In genomic region chr14:73489481-73490175, GRCh38 we compare ENCODE assay signal across 11 cellular contexts. TPM values are rescaled to one million over a fixed set of nuclear protein-coding genes. Genes with fewer than 3 reads are reported as not detected.
A peak's percentile ranks its signal among the peaks of the same experiment; 100 is the strongest.
DNase-seq lines count a peak whose midpoint lies in the region; ATAC-seq, FAIRE-seq and TF ChIP-seq lines count a peak whose summit lies in the region.
"Had no signal": no experiment of that assay in that cellular context is flagged by ENCODE, and none has a peak within 500 bp of the region (broad histone marks: within the 10 kb centered on the region; RNA-seq: fewer than 3 reads in every experiment).

No MANE protein-coding gene starts in this region.

- peaks cover 33% of the 10 kb centered on the region for H3K4me1 ChIP-seq in CD4-positive, alpha-beta memory T cell (ENCODE audit: insufficient read depth, low read length)
- peaks cover 21 to 27% of the 10 kb centered on the region in 2 donors for H3K4me1 ChIP-seq in naive thymus-derived CD4-positive, alpha-beta T cell (ENCODE audit: control insufficient read depth in 2 of 2, insufficient read depth in 2 of 2, low read length in 2 of 2)
- H3K4me1 ChIP-seq in upper lobe of right lung: peaks cover 24% of the 10 kb centered on the region

- peak overlapping the region in 5 of 7 donors; percentile 5 to 79 (median 30) for H3K27ac Mint-ChIP-seq in CD4-positive, alpha-beta memory T cell
- H3K27ac Mint-ChIP-seq in activated T-helper 17 cell treated with anti-CD3 and anti-CD28 coated beads, Interleukin-2, amount 50 U/mL, for 72 hours: peak overlapping the region; percentile 67
- H3K27ac Mint-ChIP-seq in naive thymus-derived CD4-positive, alpha-beta T cell: peak overlapping the region in 5 of 9 donors; percentile 4 to 61 (median 41)

- H3K36me3 ChIP-seq in CD4-positive, alpha-beta memory T cell (ENCODE audit: insufficient read depth, low read length): no peaks in the 10 kb centered on the region
- H3K36me3 ChIP-seq in naive thymus-derived CD4-positive, alpha-beta T cell (ENCODE audit: control insufficient read depth in 2 of 3, insufficient read depth in 3 of 3, low read length in 3 of 3): peaks cover 0 to 3% (median 0%) of the 10 kb centered on the region in 3 experiments
- H3K36me3 ChIP-seq in upper lobe of right lung: no peaks in the 10 kb centered on the region

- peak overlapping the region; percentile 22 to 89 (median 71) for H3K4me3 Mint-ChIP-seq in CD4-positive, alpha-beta memory T cell
- peak overlapping the region; percentile 70 for H3K4me3 Mint-ChIP-seq in activated T-helper 17 cell treated with anti-CD3 and anti-CD28 coated beads, Interleukin-2, amount 50 U/mL, for 72 hours
- H3K4me3 Mint-ChIP-seq in naive thymus-derived CD4-positive, alpha-beta T cell: peak overlapping the region; percentile 39 to 84 (median 66)

- H3K36me3 Mint-ChIP-seq in CD4-positive, alpha-beta memory T cell: peaks cover 7 to 20% of the 10 kb centered on the region in 2 donors
- peaks cover 28% of the 10 kb centered on the region for H3K36me3 Mint-ChIP-seq in activated T-helper 17 cell treated with anti-CD3 and anti-CD28 coated beads, Interleukin-2, amount 50 U/mL, for 72 hours (ENCODE audit: low read depth)
- peaks cover 6 to 24% (median 18%) of the 10 kb centered on the region in 5 donors for H3K36me3 Mint-ChIP-seq in naive thymus-derived CD4-positive, alpha-beta T cell

- H3K4me3 ChIP-seq in CD4-positive, alpha-beta memory T cell (ENCODE audit: low read length in 2 of 2): no peak overlapping the region
- H3K4me3 ChIP-seq in naive thymus-derived CD4-positive, alpha-beta T cell (ENCODE audit: low read length): no peak overlapping the region
- H3K4me3 ChIP-seq in upper lobe of right lung: no peak overlapping the region

- H3K27ac ChIP-seq in CD4-positive, alpha-beta memory T cell (ENCODE audit: low read depth, low read length): no peak overlapping the region
- no peak overlapping the region for H3K27ac ChIP-seq in naive thymus-derived CD4-positive, alpha-beta T cell (ENCODE audit: low read depth, low read length)
- no peak overlapping the region for H3K27ac ChIP-seq in upper lobe of right lung

- TF ChIP-seq POLR2A in GM12891 (IDR thresholded peaks at IDR 0.05; ENCODE audit: low read depth, low read length): no peak

- peaks cover 0 to 2% of the 10 kb centered on the region in 2 donors for H3K27me3 Mint-ChIP-seq in CD4-positive, alpha-beta memory T cell
- no peaks in the 10 kb centered on the region for H3K27me3 Mint-ChIP-seq in activated T-helper 17 cell treated with anti-CD3 and anti-CD28 coated beads, Interleukin-2, amount 50 U/mL, for 72 hours
- peaks cover 0 to 20% (median 0%) of the 10 kb centered on the region in 5 donors for H3K27me3 Mint-ChIP-seq in naive thymus-derived CD4-positive, alpha-beta T cell

- no peak for ATAC-seq in activated T-helper 17 cell treated with anti-CD3 and anti-CD28 coated beads, Interleukin-2, amount 50 U/mL, for 72 hours (replicated peaks)
- no peak for ATAC-seq in naive thymus-derived CD4-positive, alpha-beta T cell
- no peak for ATAC-seq in HG02759 (IDR thresholded peaks at IDR 0.05; ENCODE audit: unreplicated experiment)
- ATAC-seq in upper lobe of right lung: no peak

- no peak for TF ChIP-seq CTCF in upper lobe of right lung (IDR thresholded peaks at IDR 0.05)

- intact Hi-C loops in CD4-positive, alpha-beta memory T cell (cut with micrococcal nuclease): loop anchor here (1.0 to 2.0 kb wide), 3 partner anchors 31 to 595 kb away; partner anchors contain the start of genes ALDH6A1, BBOF1, ENTPD5 and LIN52
- intact Hi-C loops in naive thymus-derived CD4-positive, alpha-beta T cell (cut with micrococcal nuclease): loop anchor here (1.0 to 10.0 kb wide), 13 partner anchors 31 to 1003 kb away; partner anchors contain the start of genes NUMB (in 2 of the 2), ACOT2 (in 1 of the 2), ALDH6A1 (in 1 of the 2) and COQ6 (in 1 of the 2)
- intact Hi-C loops in upper lobe of right lung (cut with DNase I): no loop called here

- H3K9me3 ChIP-seq in CD4-positive, alpha-beta memory T cell (ENCODE audit: control insufficient read depth in 1 of 2, low read length in 2 of 2): no peaks in the 10 kb centered on the region
- no peaks in the 10 kb centered on the region for H3K9me3 ChIP-seq in naive thymus-derived CD4-positive, alpha-beta T cell (ENCODE audit: control insufficient read depth in 2 of 3, low read length in 3 of 3)
- no peaks in the 10 kb centered on the region for H3K9me3 ChIP-seq in upper lobe of right lung

- FAIRE-seq in GM12891 (lab: Jason Lieb, UNC): no peak

- POLR2A ChIA-PET in CD4-positive, alpha-beta memory T cell (lab: Charles Lee; ENCODE audit: partially characterized antibody): interaction anchor here (1.7 to 2.3 kb wide), 3 partner anchors 10 to 155 kb away, joined by 10 to 18 read pairs (median 14); partner anchors contain the start of gene DNAL1
- POLR2A ChIA-PET in naive thymus-derived CD4-positive, alpha-beta T cell (lab: Charles Lee): interaction anchor here (4.0 kb wide), 1 partner anchor 80 kb away, joined by 35 read pairs; the partner anchor contains the start of gene ACOT2

- CTCF ChIA-PET in CD4-positive, alpha-beta memory T cell (lab: Charles Lee; ENCODE audit: partially characterized antibody): interaction anchor here (2.0 to 2.3 kb wide), 3 partner anchors 19 to 81 kb away, joined by 5 to 10 read pairs (median 7); partner anchors contain the start of gene NUMB
- CTCF ChIA-PET in naive thymus-derived CD4-positive, alpha-beta T cell (lab: Charles Lee): interaction anchor here (0.6 kb wide), 1 partner anchor 17 kb away, joined by 3 read pairs; no protein-coding TSS in a partner anchor

- no peak for DNase-seq in CD4-positive, alpha-beta memory T cell
- DNase-seq in ELR (ENCODE audit: low read depth) (peak; percentile 57), GM12891 (ENCODE audit: insufficient read length, low spot score) (no peak), upper lobe of right lung (no peak)
- no peak for DNase-seq in naive thymus-derived CD4-positive, alpha-beta T cell
- DNase-seq in central memory CD4-positive, alpha-beta T cell: no peak
- DNase-seq: cerebellar nuclear complex, Kasumi-1, NCI-H2171 had no signal

- H3K4me1 Mint-ChIP-seq in CD4-positive, alpha-beta memory T cell: peaks cover 21 to 40% (median 31%) of the 10 kb centered on the region in 4 donors
- peaks cover 10% of the 10 kb centered on the region for H3K4me1 Mint-ChIP-seq in activated T-helper 17 cell treated with anti-CD3 and anti-CD28 coated beads, Interleukin-2, amount 50 U/mL, for 72 hours
- peaks cover 8 to 41% (median 31%) of the 10 kb centered on the region in 7 donors for H3K4me1 Mint-ChIP-seq in naive thymus-derived CD4-positive, alpha-beta T cell

- H3K9me3 Mint-ChIP-seq in CD4-positive, alpha-beta memory T cell: no peaks in the 10 kb centered on the region
- no peaks in the 10 kb centered on the region for H3K9me3 Mint-ChIP-seq in activated T-helper 17 cell treated with anti-CD3 and anti-CD28 coated beads, Interleukin-2, amount 50 U/mL, for 72 hours
- H3K9me3 Mint-ChIP-seq in naive thymus-derived CD4-positive, alpha-beta T cell: peaks cover 0 to 16% (median 0%) of the 10 kb centered on the region in 11 donors

- no peaks in the 10 kb centered on the region for H3K27me3 ChIP-seq in CD4-positive, alpha-beta memory T cell (ENCODE audit: insufficient read depth, low read length)
- no peaks in the 10 kb centered on the region for H3K27me3 ChIP-seq in naive thymus-derived CD4-positive, alpha-beta T cell (ENCODE audit: control insufficient read depth in 2 of 2, insufficient read depth in 2 of 2, low read length in 2 of 2)
- no peaks in the 10 kb centered on the region for H3K27me3 ChIP-seq in upper lobe of right lung

TF ChIP-seq in GM12891, 5 proteins besides CTCF, POLR2A, EP300 and RAD21:
- TF ChIP-seq TAF1 (IDR thresholded peaks at IDR 0.05; ENCODE audit: low read depth, low read length): no peak
- TF ChIP-seq POLR2AphosphoS5 (IDR thresholded peaks at IDR 0.05; ENCODE audit: low read depth, low read length): no peak
- TF ChIP-seq SPI1 (IDR thresholded peaks at IDR 0.05; ENCODE audit: low read depth, low read length): no peak
- TF ChIP-seq PAX5 (IDR thresholded peaks at IDR 0.05; ENCODE audit: insufficient read depth, low read length, severe bottlenecking): no peak
- no peak for TF ChIP-seq POU2F2 (IDR thresholded peaks at IDR 0.05; ENCODE audit: low read depth, low read length)
TF ChIP-seq in GM12891: peak in this region for 0.

RNA-seq across cellular contexts. Expression of gene RIOX1, which starts 1.1 kb away (rescaled TPM):
- total RNA-seq in CD4-positive, alpha-beta memory T cell: 10 to 100 TPM; 34.8 to 37.0 TPM
- 10 to 100 TPM; 19.9 to 39.2 TPM for polyA plus RNA-seq in CD4-positive, alpha-beta memory T cell
- total RNA-seq in activated T-helper 17 cell treated with anti-CD3 and anti-CD28 coated beads, Interleukin-2, amount 50 U/mL, for 72 hours: 10 to 100 TPM in 1 of 2 donors, 1 to 10 TPM in 1; 9.2 to 23.3 TPM
- total RNA-seq in naive thymus-derived CD4-positive, alpha-beta T cell: 10 to 100 TPM; 20.6 to 40.3 (median 28.0) TPM
- 10 to 100 TPM; 33.8 to 44.2 TPM for polyA plus RNA-seq in naive thymus-derived CD4-positive, alpha-beta T cell
- 14.3 TPM for polyA plus RNA-seq in GM12891 (2012; ENCODE audit: low read depth, missing spikeins)
- total RNA-seq in upper lobe of right lung: 11.3 TPM

RNA-seq across cellular contexts. Expression of gene NUMB, which starts 31.3 kb away (rescaled TPM):
- 10 to 100 TPM; 45.3 to 47.3 TPM for total RNA-seq in CD4-positive, alpha-beta memory T cell
- 10 to 100 TPM; 31.1 to 46.1 TPM for polyA plus RNA-seq in CD4-positive, alpha-beta memory T cell
- 10 to 100 TPM; 45.1 to 55.0 TPM for total RNA-seq in activated T-helper 17 cell treated with anti-CD3 and anti-CD28 coated beads, Interleukin-2, amount 50 U/mL, for 72 hours
- total RNA-seq in naive thymus-derived CD4-positive, alpha-beta T cell: 10 to 100 TPM; 48.9 to 90.6 (median 49.4) TPM
- 10 to 100 TPM; 32.7 to 44.5 TPM for polyA plus RNA-seq in naive thymus-derived CD4-positive, alpha-beta T cell
- polyA plus RNA-seq in GM12891 (2012; ENCODE audit: low read depth, missing spikeins): 25.7 TPM
- total RNA-seq in upper lobe of right lung: 139 TPM

RNA-seq across cellular contexts. Expression of gene ACOT1, which starts 47.3 kb away (rescaled TPM):
- total RNA-seq in CD4-positive, alpha-beta memory T cell: 1 to 10 TPM; 2.1 to 2.7 TPM
- polyA plus RNA-seq in CD4-positive, alpha-beta memory T cell: 1 to 10 TPM; 3.6 to 7.1 TPM
- total RNA-seq in activated T-helper 17 cell treated with anti-CD3 and anti-CD28 coated beads, Interleukin-2, amount 50 U/mL, for 72 hours: 1 to 10 TPM; 1.3 to 3.6 TPM
- 1 to 10 TPM; 1.4 to 4.1 (median 2.6) TPM for total RNA-seq in naive thymus-derived CD4-positive, alpha-beta T cell
- polyA plus RNA-seq in naive thymus-derived CD4-positive, alpha-beta T cell: 1 to 10 TPM; 2.2 to 2.4 TPM
- 0.68 TPM for polyA plus RNA-seq in GM12891 (2012; ENCODE audit: low read depth, missing spikeins)
- 16.4 TPM for total RNA-seq in upper lobe of right lung
